In genomic region chr15:29759596-29759995, GRCh38 we compare ENCODE assay signal across 19 cellular contexts.
A peak's percentile ranks its signal among the peaks of the same experiment; 100 is the strongest.
DNase-seq lines count a peak whose midpoint lies in the region; ATAC-seq, FAIRE-seq and TF ChIP-seq lines count a peak whose summit lies in the region.
"Had no signal": no experiment of that assay in that cellular context is flagged by ENCODE, and none has a peak within 500 bp of the region (broad histone marks: within the 10 kb centered on the region; RNA-seq: fewer than 3 reads in every experiment).

No MANE protein-coding gene starts in this region.

- H4K91ac ChIP-seq in trophoblast cell (ENCODE audit: low read depth, low read length) = no peak overlapping the region

- H3K14ac ChIP-seq in trophoblast cell (ENCODE audit: low read length) = no peak overlapping the region

- no peak overlapping the region for H3K27ac Mint-ChIP-seq in astrocyte (ENCODE audit: unreplicated experiment)
- H3K27ac Mint-ChIP-seq: B cell; CD4-positive, alpha-beta T cell; HFFc6 had no signal

- peaks cover 30% of the 10 kb centered on the region for H3K79me2 ChIP-seq in astrocyte (ENCODE audit: insufficient read depth, low read length)
- peaks cover 26% of the 10 kb centered on the region for H3K79me2 ChIP-seq in endothelial cell of umbilical vein (ENCODE audit: control insufficient read depth, insufficient read depth, low read length)
- H3K79me2 ChIP-seq in trophoblast cell (ENCODE audit: control insufficient read depth, insufficient read depth, low read length, poor library complexity) = peaks cover 2% of the 10 kb centered on the region

- BruUV-seq in endothelial cell of umbilical vein (replicated peaks; lab: Mats Ljungman, UMichigan) = no TSS peak

- peak overlapping the region; percentile 79 for H2BK5ac ChIP-seq in trophoblast cell (ENCODE audit: low read depth, low read length, poor library complexity)

- H3K27me3 ChIP-seq in astrocyte (ENCODE audit: insufficient read depth, low read length) (no peaks in the 10 kb centered on the region), endothelial cell of umbilical vein (ENCODE audit: control insufficient read depth in 2 of 2, insufficient read depth in 2 of 2, low read length in 2 of 2) (no peaks in the 10 kb centered on the region), trophoblast cell (ENCODE audit: insufficient read depth, low read length) (no peaks in the 10 kb centered on the region), lower lobe of right lung (ENCODE audit: low read depth) (no peaks in the 10 kb centered on the region)

- H3K4me3 ChIP-seq in HEK293 (ENCODE audit: low read depth, low read length) (no peak overlapping the region), astrocyte (ENCODE audit: insufficient read depth, low read depth, low read length) (no peak overlapping the region), endothelial cell of umbilical vein (replicated peaks in 1 of 3; ENCODE audit: insufficient read depth in 1 of 3, low read depth in 1 of 3, low read length in 3 of 3) (no peak overlapping the region), trophoblast cell (ENCODE audit: low read depth, low read length) (no peak overlapping the region), lower lobe of right lung (no peak overlapping the region)
- H3K4me3 ChIP-seq: GM23338, HAP-1 had no signal

- peaks cover 0 to 42% of the 10 kb centered on the region in 2 experiments; a peak in 2 of 3 replicates for H3K36me3 ChIP-seq in HEK293 (ENCODE audit: control insufficient read depth in 2 of 2, insufficient read depth in 1 of 2, low read length in 2 of 2)
- peaks cover 37% of the 10 kb centered on the region for H3K36me3 ChIP-seq in astrocyte (ENCODE audit: insufficient read depth, low read length)
- peaks cover 6 to 34% of the 10 kb centered on the region in 2 experiments for H3K36me3 ChIP-seq in endothelial cell of umbilical vein (ENCODE audit: control insufficient read depth in 2 of 2, extremely low read depth in 1 of 2, insufficient read depth in 2 of 2, low read length in 2 of 2)
- peaks cover 4 to 12% of the 10 kb centered on the region in 2 experiments for H3K36me3 ChIP-seq in trophoblast cell (ENCODE audit: control insufficient read depth in 1 of 2, insufficient read depth in 2 of 2, low read length in 2 of 2)
- peaks cover 49% of the 10 kb centered on the region for H3K36me3 ChIP-seq in lower lobe of right lung

- no peak overlapping the region for H2AFZ ChIP-seq in astrocyte (ENCODE audit: low read depth, low read length)
- H2AFZ ChIP-seq in endothelial cell of umbilical vein (ENCODE audit: low read depth, low read length) = no peak overlapping the region
- H2AFZ ChIP-seq in trophoblast cell (ENCODE audit: insufficient read depth, low read length, poor library complexity) = no peak overlapping the region
- H2AFZ ChIP-seq: GM23338 had no signal

- CTCF ChIA-PET in HEK293 (lab: Yijun Ruan, JAX) (no interaction called here), endothelial cell of umbilical vein (lab: Charles Lee) (no interaction called here)

- H3K18ac ChIP-seq in trophoblast cell (ENCODE audit: low read length) = no peak overlapping the region

- H3K4me1 ChIP-seq in HEK293 (ENCODE audit: control insufficient read depth, insufficient read depth, low read length) (peaks cover 6% of the 10 kb centered on the region; the same call in 1 of the 2 replicates), astrocyte (ENCODE audit: insufficient read depth, low read length) (peaks cover 2% of the 10 kb centered on the region), endothelial cell of umbilical vein (ENCODE audit: control insufficient read depth, extremely low read depth, insufficient read depth, low read length) (peaks cover 3% of the 10 kb centered on the region), trophoblast cell (ENCODE audit: control insufficient read depth in 1 of 2, insufficient read depth in 2 of 2, low read length in 2 of 2) (peaks cover 2 to 6% of the 10 kb centered on the region in 2 experiments), lower lobe of right lung (peaks cover 12% of the 10 kb centered on the region)

- H3K36me3 Mint-ChIP-seq in astrocyte (ENCODE audit: low read depth, unreplicated experiment) = peaks cover 14% of the 10 kb centered on the region

- H3K27me3 Mint-ChIP-seq in astrocyte (ENCODE audit: low read depth, unreplicated experiment) = no peaks in the 10 kb centered on the region

- no peak overlapping the region for H2BK12ac ChIP-seq in trophoblast cell (ENCODE audit: low read length)

- no peak overlapping the region for H4K12ac ChIP-seq in trophoblast cell (ENCODE audit: low read depth, low read length)

- H3K9me3 ChIP-seq in HEK293 (ENCODE audit: control insufficient read depth, insufficient read depth, low read depth, low read length) = no peaks in the 10 kb centered on the region
- H3K9me3 ChIP-seq in astrocyte (ENCODE audit: insufficient read depth, low read depth, low read length) = no peaks in the 10 kb centered on the region
- no peaks in the 10 kb centered on the region for H3K9me3 ChIP-seq in endothelial cell of umbilical vein (replicated peaks; ENCODE audit: control insufficient read depth, insufficient read depth, low read length)
- H3K9me3 ChIP-seq in trophoblast cell (ENCODE audit: insufficient read depth, low read depth, low read length) = no peaks in the 10 kb centered on the region
- no peaks in the 10 kb centered on the region for H3K9me3 ChIP-seq in lower lobe of right lung
- H3K9me3 ChIP-seq: HAP-1 had no signal

- H2AK5ac ChIP-seq in trophoblast cell (ENCODE audit: low read length) = no peak overlapping the region

- POLR2A ChIA-PET in HEK293 (lab: Yijun Ruan, JAX) = no interaction called here
- POLR2A ChIA-PET in endothelial cell of umbilical vein (lab: Charles Lee) = no interaction called here

- H3K9me3 Mint-ChIP-seq in astrocyte (ENCODE audit: unreplicated experiment) = no peaks in the 10 kb centered on the region
- H3K9me3 Mint-ChIP-seq: CD4-positive, alpha-beta T cell; GM23338; HFFc6 had no signal

- TF ChIP-seq CTCF in HEK293 (tag by site-specific recombination; IDR thresholded peaks at IDR 0.05) = no peak
- TF ChIP-seq CTCF in astrocyte (IDR thresholded peaks at IDR 0.05; ENCODE audit: insufficient read depth, low read depth, low read length) = no peak
- no peak for TF ChIP-seq CTCF in endothelial cell of umbilical vein (IDR thresholded peaks at IDR 0.05; ENCODE audit: extremely low read depth in 1 of 2, insufficient read depth in 1 of 2, low read depth in 1 of 2, low read length in 2 of 2)
- no peak for TF ChIP-seq CTCF in lower lobe of right lung (IDR thresholded peaks at IDR 0.05)

- H3K27ac ChIP-seq in HEK293 (ENCODE audit: extremely low read depth, low read depth, low read length) (no peak overlapping the region), astrocyte (ENCODE audit: low read depth, low read length) (no peak overlapping the region), endothelial cell of umbilical vein (ENCODE audit: insufficient read depth, low read depth, low read length) (no peak overlapping the region), trophoblast cell (ENCODE audit: low read depth, low read length) (peak overlapping the region; percentile 72), lower lobe of right lung (no peak overlapping the region)

- FAIRE-seq in astrocyte (lab: Jason Lieb, UNC) (peak; percentile 32), endothelial cell of umbilical vein (lab: Jason Lieb, UNC) (no peak)
- FAIRE-seq: A204.1, GM12891 had no signal

- no peak overlapping the region for H3K4ac ChIP-seq in trophoblast cell (ENCODE audit: low read depth, low read length)

- H4K8ac ChIP-seq in trophoblast cell (ENCODE audit: low read depth, low read length) = no peak overlapping the region

- H3K9ac ChIP-seq in astrocyte (ENCODE audit: low read length) (no peak overlapping the region), endothelial cell of umbilical vein (replicated peaks; ENCODE audit: extremely low read depth, insufficient read depth, low read length) (no peak overlapping the region), trophoblast cell (ENCODE audit: low read length) (no peak overlapping the region)

- H2BK120ac ChIP-seq in trophoblast cell (ENCODE audit: insufficient read depth, low read length, poor library complexity) = no peak overlapping the region

- no peak for ATAC-seq in lower lobe of right lung
- ATAC-seq: GM23338 had no signal

- no peak overlapping the region for H3K4me2 ChIP-seq in astrocyte (ENCODE audit: low read length)
- H3K4me2 ChIP-seq in endothelial cell of umbilical vein (ENCODE audit: insufficient read depth, low read length) = no peak overlapping the region
- no peak overlapping the region for H3K4me2 ChIP-seq in trophoblast cell (ENCODE audit: low read length)
- H3K4me2 ChIP-seq: GM23338 had no signal

- no peak overlapping the region for H3K23ac ChIP-seq in trophoblast cell (ENCODE audit: low read length)

- no peaks in the 10 kb centered on the region for H3K9me1 ChIP-seq in endothelial cell of umbilical vein (replicated peaks; ENCODE audit: control insufficient read depth, extremely low read depth, insufficient read depth, low read length)

- H4K20me1 ChIP-seq in astrocyte (ENCODE audit: insufficient read depth, low read length) = peaks cover 37% of the 10 kb centered on the region
- H4K20me1 ChIP-seq in endothelial cell of umbilical vein (replicated peaks; ENCODE audit: control insufficient read depth, extremely low read depth, insufficient read depth, low read length) = peaks cover 2% of the 10 kb centered on the region

- no CpG with 5 or more reads among the region's 2 CpGs for WGBS in trophoblast cell (ENCODE audit: extremely low coverage, insufficient coverage, insufficient read length)

- no peak for DNase-seq in astrocyte (ENCODE audit: low read depth)
- DNase-seq in endothelial cell of umbilical vein (ENCODE audit: low read depth, low spot score) = peak; percentile 33
- no peak for DNase-seq in trophoblast cell
- no peak for DNase-seq in cerebellum (ENCODE audit: low spot score)
- DNase-seq in DMS53 (lab: John Stamatoyannopoulos, UW) = no peak
- DNase-seq in GF-D8 (lab: John Stamatoyannopoulos, UW) = no peak
- no peak for DNase-seq in lower lobe of right lung
- DNase-seq: C1 segment of cervical spinal cord; Calu3; CD4-positive, alpha-beta T cell; DMS 273 treated with DMSO at 0.1 percent for 48 hours; DMS79; HFFc6 had no signal

- dilution Hi-C loops in endothelial cell of umbilical vein (cut with MboI; ENCODE audit: extremely low pct_ligation_motif_present, low sequenced_read_pairs) = no loop called here

- H3K79me1 ChIP-seq in trophoblast cell (ENCODE audit: low read length) = peaks cover 3% of the 10 kb centered on the region

- TF ChIP-seq POLR2A in endothelial cell of umbilical vein (IDR thresholded peaks at IDR 0.05; ENCODE audit: low read depth, low read length) = no peak

- no peak overlapping the region for H3K4me3 Mint-ChIP-seq in astrocyte (ENCODE audit: unreplicated experiment)
- H3K4me3 Mint-ChIP-seq: B cell; CD4-positive, alpha-beta T cell; GM23338; HFFc6 had no signal

- intact Hi-C loops in endothelial cell of umbilical vein (cut with micrococcal nuclease) = no loop called here
- intact Hi-C loops in lower lobe of right lung (cut with DNase I) = loop anchor here (10.0 kb wide), 1 partner anchor 165 kb away; no protein-coding TSS in a partner anchor

- peaks cover 11% of the 10 kb centered on the region for H3K4me1 Mint-ChIP-seq in astrocyte (ENCODE audit: low read depth, unreplicated experiment)
- H3K4me1 Mint-ChIP-seq: B cell had no signal

TF ChIP-seq in HEK293, 187 proteins besides CTCF, POLR2A, EP300 and RAD21 (continues in another document):
- peak; percentile 21 for TF ChIP-seq SETDB1 (IDR thresholded peaks at IDR 0.05; ENCODE audit: insufficient read length, low read length)

TF ChIP-seq in endothelial cell of umbilical vein, 7 proteins besides CTCF, POLR2A, EP300 and RAD21 (continues in another document):
- TF ChIP-seq POLR2AphosphoS5 (IDR thresholded peaks at IDR 0.05; ENCODE audit: insufficient read depth, low read depth, low read length) = no peak
